25 cellular contexts compared by ENCODE assay signal in the genomic region with DNA sequence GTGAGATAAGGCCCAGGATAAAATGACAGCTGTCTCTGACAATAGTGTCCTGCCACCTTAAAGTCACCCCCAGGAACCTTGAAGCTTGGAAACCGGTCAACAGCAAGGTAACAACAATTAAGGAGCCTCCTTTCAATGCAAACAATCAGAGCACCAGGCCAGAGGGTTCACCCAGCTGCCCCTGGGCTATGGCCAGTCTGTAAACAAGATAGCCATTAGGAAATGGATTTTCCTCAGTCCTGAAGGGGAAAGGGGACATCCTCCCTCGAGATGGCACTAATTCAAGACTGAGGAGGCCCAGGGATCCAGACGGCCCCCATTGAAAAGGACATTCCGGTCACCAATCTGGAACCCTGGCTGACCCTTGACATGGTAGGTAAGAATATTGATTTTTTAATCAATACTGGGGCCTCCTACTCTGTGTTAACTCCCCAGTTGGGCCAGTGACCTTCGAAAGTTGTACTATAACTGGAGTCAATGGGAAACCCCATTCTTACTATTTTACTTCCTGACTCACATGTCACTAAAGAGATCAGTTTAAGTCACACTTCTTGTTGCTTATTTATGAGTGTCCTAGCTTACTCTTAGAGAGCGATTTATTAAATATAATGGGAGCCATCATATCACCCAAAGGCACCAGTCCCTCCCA.
DNase-seq lines count a peak whose midpoint lies in the region; ATAC-seq, FAIRE-seq and TF ChIP-seq lines count a peak whose summit lies in the region.
"Had no signal": no experiment of that assay in that cellular context is flagged by ENCODE, and none has a peak within 500 bp of the region (broad histone marks: within the 10 kb centered on the region; RNA-seq: fewer than 3 reads in every experiment).

No MANE protein-coding gene starts in this region.

- H3K27me3 Mint-ChIP-seq in effector memory CD8-positive, alpha-beta T cell = no peaks in the 10 kb centered on the region
- H3K27me3 Mint-ChIP-seq: CD4-positive, alpha-beta T cell had no signal

- in situ Hi-C loops in GM13976 (cut with MboI; ENCODE audit: low sequenced_read_pairs, unreplicated experiment) = no loop called here

- peak; percentile 3 for DNase-seq in GM13976 (ENCODE audit: low spot score)
- no peak for DNase-seq in NCI-H226
- no peak for DNase-seq in effector memory CD8-positive, alpha-beta T cell
- DNase-seq: AML-193; CD4-positive, alpha-beta T cell; EL; GF-D8; KBM-7; NCI-H1105 treated with DMSO at 0.1 percent for 48 hours; NCI-H2029; NCI-H69; OCI-M1; Peyer's patch; SHP77 treated with DMSO at 0.1 percent for 48 hours; T-helper 1 cell had no signal

- H3K4me1 Mint-ChIP-seq in effector memory CD8-positive, alpha-beta T cell (ENCODE audit: low read depth in 2 of 2) = no peaks in the 10 kb centered on the region

- peak; percentile 36 for FAIRE-seq in islet of Langerhans (lab: Jason Lieb, UNC)
- FAIRE-seq: D721Med, H54, HTR-8/SVneo had no signal

- no peak for TF ChIP-seq CTCF in GM13976 (IDR thresholded peaks at IDR 0.05; ENCODE audit: borderline replicate concordance, control extremely low read depth, extremely low read depth, insufficient read depth, missing control alignments)

- H3K9me3 Mint-ChIP-seq in effector memory CD8-positive, alpha-beta T cell = no peaks in the 10 kb centered on the region
- H3K9me3 Mint-ChIP-seq: CD4-positive, alpha-beta T cell; T-helper 2 cell treated with Interferon-gamma antibody and Interleukin-4, amounts not matched to agents 5 μg/mL and 100 μg/mL, for 36 hours had no signal

- ATAC-seq in GM19463 (IDR thresholded peaks at IDR 0.05; ENCODE audit: unreplicated experiment) (peak; percentile 42), HG03442 (IDR thresholded peaks at IDR 0.05; ENCODE audit: unreplicated experiment) (peak; percentile 25), GM18519 (IDR thresholded peaks at IDR 0.05; ENCODE audit: low FRiP score, unreplicated experiment) (no peak), HG03159 (IDR thresholded peaks at IDR 0.05; ENCODE audit: unreplicated experiment) (no peak)
- ATAC-seq in effector memory CD8-positive, alpha-beta T cell (replicated peaks) = no peak
- ATAC-seq: A549 had no signal

- H3K27ac Mint-ChIP-seq in effector memory CD8-positive, alpha-beta T cell = no peak overlapping the region
- H3K27ac Mint-ChIP-seq: CD4-positive, alpha-beta T cell; T-helper 2 cell treated with Interferon-gamma antibody and Interleukin-4, amounts not matched to agents 5 μg/mL and 100 μg/mL, for 36 hours had no signal

- H3K4me3 Mint-ChIP-seq in effector memory CD8-positive, alpha-beta T cell = no peak overlapping the region
- H3K4me3 Mint-ChIP-seq: CD4-positive, alpha-beta T cell; T-helper 2 cell treated with Interferon-gamma antibody and Interleukin-4, amounts not matched to agents 5 μg/mL and 100 μg/mL, for 36 hours had no signal

- no peaks in the 10 kb centered on the region for H3K36me3 Mint-ChIP-seq in effector memory CD8-positive, alpha-beta T cell (ENCODE audit: insufficient read depth)

Comparison
In these comparisons a context has a peak if more than half of its experiments do, and no peak if none do; other contexts are left out.
1. ATAC-seq: peak in GM19463 (single experiment) and HG03442 (single experiment); none in effector memory CD8-positive, alpha-beta T cell (single experiment), GM18519 (single experiment) and HG03159 (single experiment).